ENCODE assay signal across 8 cellular contexts in the genomic region with DNA sequence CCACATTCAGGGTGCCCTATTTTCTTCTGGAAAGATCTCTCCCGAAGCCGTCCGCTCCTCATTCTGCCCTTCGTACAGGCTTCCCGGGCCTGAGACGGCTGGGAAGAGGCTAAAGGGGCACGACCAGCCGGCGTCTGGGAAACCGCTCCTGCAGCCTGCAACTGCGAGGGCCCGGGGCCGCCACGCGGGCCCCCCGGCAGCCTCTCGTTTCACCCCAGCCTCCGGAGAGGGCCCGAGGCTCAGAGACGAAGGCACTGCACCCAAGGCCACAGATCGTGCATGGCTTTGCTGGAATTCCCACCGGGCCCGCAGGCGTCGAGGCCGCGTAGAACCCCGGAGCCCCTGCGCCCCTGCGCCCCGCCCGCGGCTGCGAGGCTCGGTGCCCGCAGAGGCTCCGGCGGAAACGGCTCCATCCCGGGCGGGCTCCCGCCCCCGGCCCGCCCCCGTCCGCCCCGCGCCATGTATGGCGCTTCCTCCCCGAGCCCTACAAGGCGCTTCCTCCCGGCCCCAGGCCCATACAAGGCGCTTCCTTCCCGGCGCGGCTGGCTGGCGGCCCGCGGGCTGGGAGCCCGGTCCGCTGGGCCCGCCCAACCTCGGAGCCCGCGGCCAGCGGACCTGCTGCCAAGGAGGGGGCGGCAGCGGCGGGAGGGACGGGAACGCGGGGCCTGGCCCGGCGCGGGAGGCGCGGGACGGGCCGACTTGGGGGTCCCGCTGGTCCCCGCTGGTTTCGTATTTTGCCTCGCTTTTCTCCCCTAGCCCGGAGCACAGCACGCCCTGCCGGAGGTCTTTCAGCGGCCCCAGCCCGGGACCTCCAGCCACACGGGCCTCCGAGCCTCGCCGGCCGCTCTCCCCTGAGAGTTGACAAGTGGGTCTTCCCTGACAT. TPM values are rescaled to one million over a fixed set of nuclear protein-coding genes. Genes with fewer than 3 reads are reported as not detected.
A peak's percentile ranks its signal among the peaks of the same experiment; 100 is the strongest.
DNase-seq lines count a peak whose midpoint lies in the region; ATAC-seq lines count a peak whose summit lies in the region.

No MANE protein-coding gene starts in this region.

- peak; percentile 58 to 92 (median 84) for DNase-seq in C1 segment of cervical spinal cord (lab: John Stamatoyannopoulos, UW)
- peak; percentile 78 to 93 for DNase-seq in NOMO-1 (lab: John Stamatoyannopoulos, UW; ENCODE audit: unreplicated experiment in 2 of 2)
- DNase-seq in activated CD8-positive, alpha-beta memory T cell treated with anti-CD3 and anti-CD28 coated beads, Interleukin-2, amount 50 U/mL, for 48 hours, result peak; percentile 88
- peak; percentile 79 for DNase-seq in epidermal melanocyte (ENCODE audit: insufficient read length, low spot score)
- peak; percentile 72 to 73 for DNase-seq in stimulated activated CD8-positive, alpha-beta memory T cell treated with anti-CD3 and anti-CD28 coated beads, Interleukin-15, amount 100 ng/mL, for 48 hours (ENCODE audit: low read depth in 2 of 2)

- peaks cover 19% of the 10 kb centered on the region for H3K4me1 ChIP-seq in mononuclear cell (ENCODE audit: insufficient read depth, low read length)

- H3K9me3 ChIP-seq in mononuclear cell (ENCODE audit: low read depth, low read length), result no peaks in the 10 kb centered on the region

- peak; percentile 98 for ATAC-seq in GM19395 (IDR thresholded peaks at IDR 0.05; ENCODE audit: unreplicated experiment)
- peak; percentile 99 for ATAC-seq in HG03520 (IDR thresholded peaks at IDR 0.05; ENCODE audit: unreplicated experiment)

- H3K27me3 ChIP-seq in mononuclear cell (ENCODE audit: insufficient read depth, low read length), result peaks cover 27% of the 10 kb centered on the region

- H3K4me3 ChIP-seq in mononuclear cell (ENCODE audit: low read length), result peak overlapping the region; percentile 48

RNA-seq across cellular contexts. Expression of a gene that starts 26.6 kb away (rescaled TPM):
- 36.6 TPM for total RNA-seq in mononuclear cell

RNA-seq across cellular contexts. Expression of a gene that starts 51.1 kb away (rescaled TPM):
- total RNA-seq in mononuclear cell, result 189 TPM

RNA-seq across cellular contexts. Expression of a gene that starts 53.1 kb away (rescaled TPM):
- total RNA-seq in mononuclear cell, result not detected

Comparison
In these comparisons a context has a peak if more than half of its experiments do, and no peak if none do; other contexts are left out.
1. Peak in every context shown above with its lines: DNase-seq, ATAC-seq and H3K4me3 ChIP-seq.